1 cellular context compared by ENCODE assay signal in the genomic region with DNA sequence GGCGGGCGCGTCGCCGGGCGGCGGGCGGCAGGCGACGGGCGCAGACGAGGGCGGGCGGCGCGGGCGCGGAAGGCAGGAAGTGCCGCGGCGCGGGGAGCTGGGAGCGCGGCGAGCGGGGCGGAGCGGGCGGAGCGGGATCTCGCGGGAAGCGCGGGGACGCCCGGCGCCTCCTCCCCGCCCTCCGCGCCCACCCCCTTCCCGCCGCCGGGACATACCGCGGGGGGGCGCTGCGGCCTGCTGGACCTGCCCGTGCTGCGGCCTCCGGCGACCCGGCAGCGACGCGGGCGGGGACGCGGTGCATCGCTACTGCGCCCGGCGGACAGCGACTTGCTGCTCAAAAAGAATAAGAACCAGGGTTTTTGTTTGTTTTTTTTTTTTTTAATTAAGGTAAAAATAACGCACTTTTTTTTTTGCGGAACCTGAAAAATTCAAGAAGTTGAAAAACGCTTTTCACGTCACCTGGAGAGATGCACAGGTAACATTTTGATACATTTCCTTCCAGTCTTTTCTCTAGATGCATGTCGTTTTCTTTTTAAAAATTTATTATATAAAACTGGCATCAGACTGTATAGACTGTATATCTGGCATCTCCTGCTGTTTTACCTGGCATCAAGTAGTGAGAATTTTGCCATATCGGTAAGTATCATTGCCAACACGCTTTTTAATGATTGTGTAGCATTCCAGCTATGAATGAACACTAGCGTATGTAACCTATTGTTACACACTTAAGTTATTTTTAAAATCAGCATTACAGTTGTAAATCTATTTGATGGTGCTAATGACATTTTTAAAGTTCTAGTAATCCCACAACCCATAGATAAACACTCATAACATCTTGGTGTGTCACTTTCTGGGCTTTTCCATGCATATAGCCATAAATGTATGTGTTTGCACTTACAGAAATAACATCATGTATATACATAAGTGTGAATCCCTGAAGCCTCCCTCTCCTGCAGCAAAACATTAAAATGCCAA.
A peak's percentile ranks its signal among the peaks of the same experiment; 100 is the strongest.
TF ChIP-seq lines count a peak whose summit lies in the region.

CENPB (minus strand) TSS at position 76 of the 975 bp plus-strand sequence. CDS start 257 bp downstream, outside the sequence.

TF ChIP-seq in HepG2, 621 proteins besides CTCF, POLR2A, EP300 and RAD21 (continued from another document and continues in another):
- TF ChIP-seq, protein P1, sequence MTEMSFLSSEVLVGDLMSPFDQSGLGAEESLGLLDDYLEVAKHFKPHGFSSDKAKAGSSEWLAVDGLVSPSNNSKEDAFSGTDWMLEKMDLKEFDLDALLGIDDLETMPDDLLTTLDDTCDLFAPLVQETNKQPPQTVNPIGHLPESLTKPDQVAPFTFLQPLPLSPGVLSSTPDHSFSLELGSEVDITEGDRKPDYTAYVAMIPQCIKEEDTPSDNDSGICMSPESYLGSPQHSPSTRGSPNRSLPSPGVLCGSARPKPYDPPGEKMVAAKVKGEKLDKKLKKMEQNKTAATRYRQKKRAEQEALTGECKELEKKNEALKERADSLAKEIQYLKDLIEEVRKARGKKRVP (CRISPR knock-in tag; IDR thresholded peaks at IDR 0.05) = no peak
- TF ChIP-seq ERF (CRISPR knock-in tag; IDR thresholded peaks at IDR 0.05) (0 out of 2 replicates have a peak, but pooled peaks have one; percentile 40), BCL6 (CRISPR knock-in tag; IDR thresholded peaks at IDR 0.05) (no peak), KIAA2018 (CRISPR knock-in tag; IDR thresholded peaks at IDR 0.05; ENCODE audit: borderline replicate concordance) (no peak), MYC (CRISPR knock-in tag; IDR thresholded peaks at IDR 0.05; ENCODE audit: borderline replicate concordance) (peak; percentile 51), DPF2 (CRISPR knock-in tag; IDR thresholded peaks at IDR 0.05; ENCODE audit: borderline replicate concordance, low read depth) (no peak), KLF9 (CRISPR knock-in tag; IDR thresholded peaks at IDR 0.05; ENCODE audit: low read depth) (no peak), ZNF839 (CRISPR knock-in tag; IDR thresholded peaks at IDR 0.05; ENCODE audit: borderline replicate concordance) (no peak), PAF1 (CRISPR knock-in tag; IDR thresholded peaks at IDR 0.05) (no peak), CENPT (CRISPR knock-in tag; IDR thresholded peaks at IDR 0.05; ENCODE audit: low read depth) (no peak; the same call in 1 of the 2 replicates), ZNF205 (CRISPR knock-in tag; IDR thresholded peaks at IDR 0.05) (no peak), TOE1 (CRISPR knock-in tag; IDR thresholded peaks at IDR 0.05) (no peak), EEA1 (CRISPR knock-in tag; IDR thresholded peaks at IDR 0.05; ENCODE audit: borderline replicate concordance) (no peak), ZFP90 (CRISPR knock-in tag; IDR thresholded peaks at IDR 0.05; ENCODE audit: borderline replicate concordance) (no peak), HNF1A (IDR thresholded peaks at IDR 0.05; ENCODE audit: low read depth) (no peak), HNF1A (CRISPR knock-in tag; IDR thresholded peaks at IDR 0.05; ENCODE audit: borderline replicate concordance) (no peak), XBP1 (CRISPR knock-in tag; IDR thresholded peaks at IDR 0.05) (no peak), NPAS2 (CRISPR knock-in tag; IDR thresholded peaks at IDR 0.05; ENCODE audit: borderline replicate concordance) (no peak), THAP11 (CRISPR knock-in tag; IDR thresholded peaks at IDR 0.05) (peak; percentile 88), ZNF790 (CRISPR knock-in tag; IDR thresholded peaks at IDR 0.05; ENCODE audit: borderline replicate concordance) (no peak; the same call in 1 of the 2 replicates), ZNF207 (IDR thresholded peaks at IDR 0.05; ENCODE audit: borderline replicate concordance) (no peak), ZFP36L2 (CRISPR knock-in tag; IDR thresholded peaks at IDR 0.05) (no peak), GMEB2 (CRISPR knock-in tag; IDR thresholded peaks at IDR 0.05; ENCODE audit: low read depth) (0 out of 2 replicates have a peak, but pooled peaks have one; percentile 31), SP5 (CRISPR knock-in tag; IDR thresholded peaks at IDR 0.05; ENCODE audit: borderline replicate concordance, low read depth) (peak; percentile 69), TAF1 (CRISPR knock-in tag; IDR thresholded peaks at IDR 0.05) (no peak), NFKB2 (CRISPR knock-in tag; IDR thresholded peaks at IDR 0.05; ENCODE audit: borderline replicate concordance) (no peak)
- TF ChIP-seq, protein P2, sequence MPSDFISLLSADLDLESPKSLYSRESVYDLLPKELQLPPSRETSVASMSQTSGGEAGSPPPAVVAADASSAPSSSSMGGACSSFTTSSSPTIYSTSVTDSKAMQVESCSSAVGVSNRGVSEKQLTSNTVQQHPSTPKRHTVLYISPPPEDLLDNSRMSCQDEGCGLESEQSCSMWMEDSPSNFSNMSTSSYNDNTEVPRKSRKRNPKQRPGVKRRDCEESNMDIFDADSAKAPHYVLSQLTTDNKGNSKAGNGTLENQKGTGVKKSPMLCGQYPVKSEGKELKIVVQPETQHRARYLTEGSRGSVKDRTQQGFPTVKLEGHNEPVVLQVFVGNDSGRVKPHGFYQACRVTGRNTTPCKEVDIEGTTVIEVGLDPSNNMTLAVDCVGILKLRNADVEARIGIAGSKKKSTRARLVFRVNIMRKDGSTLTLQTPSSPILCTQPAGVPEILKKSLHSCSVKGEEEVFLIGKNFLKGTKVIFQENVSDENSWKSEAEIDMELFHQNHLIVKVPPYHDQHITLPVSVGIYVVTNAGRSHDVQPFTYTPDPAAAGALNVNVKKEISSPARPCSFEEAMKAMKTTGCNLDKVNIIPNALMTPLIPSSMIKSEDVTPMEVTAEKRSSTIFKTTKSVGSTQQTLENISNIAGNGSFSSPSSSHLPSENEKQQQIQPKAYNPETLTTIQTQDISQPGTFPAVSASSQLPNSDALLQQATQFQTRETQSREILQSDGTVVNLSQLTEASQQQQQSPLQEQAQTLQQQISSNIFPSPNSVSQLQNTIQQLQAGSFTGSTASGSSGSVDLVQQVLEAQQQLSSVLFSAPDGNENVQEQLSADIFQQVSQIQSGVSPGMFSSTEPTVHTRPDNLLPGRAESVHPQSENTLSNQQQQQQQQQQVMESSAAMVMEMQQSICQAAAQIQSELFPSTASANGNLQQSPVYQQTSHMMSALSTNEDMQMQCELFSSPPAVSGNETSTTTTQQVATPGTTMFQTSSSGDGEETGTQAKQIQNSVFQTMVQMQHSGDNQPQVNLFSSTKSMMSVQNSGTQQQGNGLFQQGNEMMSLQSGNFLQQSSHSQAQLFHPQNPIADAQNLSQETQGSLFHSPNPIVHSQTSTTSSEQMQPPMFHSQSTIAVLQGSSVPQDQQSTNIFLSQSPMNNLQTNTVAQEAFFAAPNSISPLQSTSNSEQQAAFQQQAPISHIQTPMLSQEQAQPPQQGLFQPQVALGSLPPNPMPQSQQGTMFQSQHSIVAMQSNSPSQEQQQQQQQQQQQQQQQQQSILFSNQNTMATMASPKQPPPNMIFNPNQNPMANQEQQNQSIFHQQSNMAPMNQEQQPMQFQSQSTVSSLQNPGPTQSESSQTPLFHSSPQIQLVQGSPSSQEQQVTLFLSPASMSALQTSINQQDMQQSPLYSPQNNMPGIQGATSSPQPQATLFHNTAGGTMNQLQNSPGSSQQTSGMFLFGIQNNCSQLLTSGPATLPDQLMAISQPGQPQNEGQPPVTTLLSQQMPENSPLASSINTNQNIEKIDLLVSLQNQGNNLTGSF (CRISPR knock-in tag; IDR thresholded peaks at IDR 0.05) = no peak
- TF ChIP-seq, protein P3, sequence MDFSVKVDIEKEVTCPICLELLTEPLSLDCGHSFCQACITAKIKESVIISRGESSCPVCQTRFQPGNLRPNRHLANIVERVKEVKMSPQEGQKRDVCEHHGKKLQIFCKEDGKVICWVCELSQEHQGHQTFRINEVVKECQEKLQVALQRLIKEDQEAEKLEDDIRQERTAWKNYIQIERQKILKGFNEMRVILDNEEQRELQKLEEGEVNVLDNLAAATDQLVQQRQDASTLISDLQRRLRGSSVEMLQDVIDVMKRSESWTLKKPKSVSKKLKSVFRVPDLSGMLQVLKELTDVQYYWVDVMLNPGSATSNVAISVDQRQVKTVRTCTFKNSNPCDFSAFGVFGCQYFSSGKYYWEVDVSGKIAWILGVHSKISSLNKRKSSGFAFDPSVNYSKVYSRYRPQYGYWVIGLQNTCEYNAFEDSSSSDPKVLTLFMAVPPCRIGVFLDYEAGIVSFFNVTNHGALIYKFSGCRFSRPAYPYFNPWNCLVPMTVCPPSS (IDR thresholded peaks at IDR 0.05) = no peak
- TF ChIP-seq, protein P4, sequence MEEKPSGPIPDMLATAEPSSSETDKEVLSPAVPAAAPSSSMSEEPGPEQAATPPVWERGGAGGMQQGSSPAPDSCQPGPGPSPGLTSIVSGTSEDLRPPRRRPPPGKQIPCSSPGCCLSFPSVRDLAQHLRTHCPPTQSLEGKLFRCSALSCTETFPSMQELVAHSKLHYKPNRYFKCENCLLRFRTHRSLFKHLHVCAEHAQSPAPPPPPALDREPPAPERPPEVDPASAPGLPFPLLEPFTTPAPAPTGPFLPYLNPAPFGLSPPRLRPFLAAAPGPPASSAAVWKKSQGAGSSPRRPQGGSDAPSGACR (CRISPR knock-in tag; IDR thresholded peaks at IDR 0.05) = no peak
